ENCODE assay signal across 19 cellular contexts in the genomic region with DNA sequence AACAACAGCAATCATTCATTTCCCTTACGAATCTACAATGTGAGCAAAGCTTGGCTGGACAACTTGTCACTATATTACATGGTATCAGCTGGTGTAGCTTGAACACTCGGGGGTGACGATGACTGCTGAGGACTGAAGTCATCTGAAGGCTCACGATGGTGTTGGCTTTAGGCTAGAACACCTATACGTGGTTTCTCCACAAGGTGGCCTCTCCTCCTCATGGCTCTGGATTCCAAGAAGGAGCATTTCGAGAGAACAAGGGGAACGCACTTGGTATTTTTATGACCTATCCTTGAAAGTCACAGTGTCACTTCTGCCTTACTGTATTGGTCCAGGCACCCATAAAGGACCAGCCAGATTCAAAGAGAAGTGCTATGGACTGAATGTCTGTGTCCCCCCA. TPM values are rescaled to one million over a fixed set of nuclear protein-coding genes. Genes with fewer than 3 reads are reported as not detected.
DNase-seq lines count a peak whose midpoint lies in the region; ATAC-seq and TF ChIP-seq lines count a peak whose summit lies in the region.
"Had no signal": no experiment of that assay in that cellular context is flagged by ENCODE, and none has a peak within 500 bp of the region (broad histone marks: within the 10 kb centered on the region; RNA-seq: fewer than 3 reads in every experiment).

No MANE protein-coding gene starts in this region.

- no peaks in the 10 kb centered on the region for H3K4me1 Mint-ChIP-seq in T-cell
- no peaks in the 10 kb centered on the region for H3K4me1 Mint-ChIP-seq in activated CD4-positive, alpha-beta memory T cell treated with anti-CD3 and anti-CD28 coated beads for 36 hours (ENCODE audit: low read depth)
- H3K4me1 Mint-ChIP-seq: naive B cell had no signal

- TF ChIP-seq CTCF in AG10803 (conservative IDR thresholded peaks at IDR 0.05; ENCODE audit: low read length) = 0 out of 2 replicates have a peak, but pooled peaks have one; percentile 4
- TF ChIP-seq CTCF in HCT116 (IDR thresholded peaks at IDR 0.05 in 2 of 3, conservative IDR thresholded peaks at IDR 0.05 in 1 of 3; ENCODE audit: borderline replicate concordance in 1 of 3, insufficient read depth in 1 of 3, low read depth in 2 of 3, low read length in 2 of 3) = peak; percentile 21 to 45 (median 39); a peak in 5 of 6 replicates
- TF ChIP-seq CTCF in fibroblast of pulmonary artery (IDR thresholded peaks at IDR 0.05; ENCODE audit: low read length, missing control alignments) = peak; percentile 26

- no peak for TF ChIP-seq POLR2A in HCT116 (IDR thresholded peaks at IDR 0.05; ENCODE audit: borderline replicate concordance, extremely low read depth, insufficient read depth, insufficient read length)

- H2AFZ ChIP-seq in HCT116 (ENCODE audit: low read depth, low read length, poor library complexity, severe bottlenecking) = no peak overlapping the region

- H3K4me3 Mint-ChIP-seq in T-cell = no peak overlapping the region
- H3K4me3 Mint-ChIP-seq in activated CD4-positive, alpha-beta memory T cell treated with anti-CD3 and anti-CD28 coated beads for 36 hours = no peak overlapping the region
- H3K4me3 Mint-ChIP-seq: naive B cell had no signal

- POLR2A ChIA-PET in HCT116 (lab: Charles Lee) (no interaction called here), T-cell (lab: Charles Lee) (no interaction called here)
- POLR2A ChIA-PET in activated CD4-positive, alpha-beta memory T cell treated with anti-CD3 and anti-CD28 coated beads for 36 hours (lab: Charles Lee) = no interaction called here

- no peak overlapping the region for H3K27ac ChIP-seq in HCT116 (ENCODE audit: low read depth, low read length)

- intact Hi-C loops in HCT116 (cut with micrococcal nuclease) = no loop called here
- intact Hi-C loops in activated CD4-positive, alpha-beta memory T cell treated with anti-CD3 and anti-CD28 coated beads for 36 hours (cut with micrococcal nuclease) = no loop called here

- no peaks in the 10 kb centered on the region for H3K9me3 Mint-ChIP-seq in T-cell
- no peaks in the 10 kb centered on the region for H3K9me3 Mint-ChIP-seq in activated CD4-positive, alpha-beta memory T cell treated with anti-CD3 and anti-CD28 coated beads for 36 hours

- no peaks in the 10 kb centered on the region for H3K36me3 Mint-ChIP-seq in T-cell
- no peaks in the 10 kb centered on the region for H3K36me3 Mint-ChIP-seq in activated CD4-positive, alpha-beta memory T cell treated with anti-CD3 and anti-CD28 coated beads for 36 hours
- H3K36me3 Mint-ChIP-seq: naive B cell had no signal

- no peaks in the 10 kb centered on the region for H3K27me3 ChIP-seq in HCT116 (ENCODE audit: insufficient read depth, low read length)
- H3K27me3 ChIP-seq: uterus had no signal

- CTCF ChIA-PET in HCT116 (lab: Charles Lee) (no interaction called here), T-cell (lab: Charles Lee) (no interaction called here)
- CTCF ChIA-PET in activated CD4-positive, alpha-beta memory T cell treated with anti-CD3 and anti-CD28 coated beads for 36 hours (lab: Charles Lee) = no interaction called here

- H3K27ac Mint-ChIP-seq in T-cell = no peak overlapping the region
- H3K27ac Mint-ChIP-seq in activated CD4-positive, alpha-beta memory T cell treated with anti-CD3 and anti-CD28 coated beads for 36 hours = no peak overlapping the region
- H3K27ac Mint-ChIP-seq: naive B cell had no signal

- H3K27me3 Mint-ChIP-seq in T-cell = peaks cover 6 to 9% of the 10 kb centered on the region in 2 donors
- H3K27me3 Mint-ChIP-seq in activated CD4-positive, alpha-beta memory T cell treated with anti-CD3 and anti-CD28 coated beads for 36 hours = peaks cover 17% of the 10 kb centered on the region

- no peaks in the 10 kb centered on the region for H3K9me2 ChIP-seq in HCT116 (ENCODE audit: insufficient read depth)

- H3K4me1 ChIP-seq in HCT116 (ENCODE audit: control insufficient read depth in 1 of 2, insufficient read depth in 2 of 2, low read length in 2 of 2) = peaks cover 3 to 5% of the 10 kb centered on the region in 2 experiments; a peak in 1 of 4 replicates

- no peaks in the 10 kb centered on the region for H3K9me3 ChIP-seq in HCT116 (ENCODE audit: control insufficient read depth in 1 of 2, insufficient read depth in 1 of 2, low read depth in 1 of 2, low read length in 2 of 2)
- H3K9me3 ChIP-seq: uterus had no signal

- ATAC-seq in HCT116 (peak; percentile 63), GM19023 (IDR thresholded peaks at IDR 0.05; ENCODE audit: unreplicated experiment) (no peak), T-cell (replicated peaks in 1 of 4) (no peak)

- DNase-seq in AG10803 (ENCODE audit: low read depth) (no peak), HCT116 (ENCODE audit: low read depth, low spot score) (no peak), SK-MEL-5 (ENCODE audit: low read depth, low spot score) (peak; percentile 47), fibroblast of pulmonary artery (ENCODE audit: low read depth) (no peak), HuH-7.5 (ENCODE audit: low spot score) (no peak), T-cell (no peak)
- DNase-seq in activated CD4-positive, alpha-beta memory T cell treated with anti-CD3 and anti-CD28 coated beads for 36 hours = no peak
- DNase-seq: activated CD4-positive, alpha-beta T cell treated with anti-CD3 and anti-CD28 coated beads for 1 hour; activated naive CD4-positive, alpha-beta T cell treated with anti-CD3 and anti-CD28 coated beads, Interleukin-2, amount 50 U/mL, for 16 hours; COR-L47; foreskin fibroblast; MV-4-11; naive B cell; NCI-H82; stimulated activated naive CD4-positive, alpha-beta T cell treated with Interleukin-2 at 50 U/mL for 16 hours; uterus had no signal

- peak; percentile 50 for TF ChIP-seq RAD21 in HCT116 (IDR thresholded peaks at IDR 0.05; ENCODE audit: low read depth)

- in situ Hi-C loops in SK-MEL-5 (cut with HindIII; ENCODE audit: low pct_unique_long_range_greater_than_20kb, low sequenced_read_pairs) = no loop called here

- H3K9ac ChIP-seq in HCT116 (ENCODE audit: low read length) = no peak overlapping the region

- no peaks in the 10 kb centered on the region for H3K79me2 ChIP-seq in HCT116 (ENCODE audit: insufficient read depth, low read length)

- BruUV-seq in HCT116 (replicated peaks; lab: Mats Ljungman, UMichigan) = no TSS peak

- no peak overlapping the region for H3K4me3 ChIP-seq in AG10803 (ENCODE audit: low read length)
- H3K4me3 ChIP-seq in HCT116 (replicated peaks in 1 of 2; ENCODE audit: low read depth in 1 of 2, low read length in 2 of 2) = no peak overlapping the region
- H3K4me3 ChIP-seq in fibroblast of pulmonary artery (replicated peaks; ENCODE audit: low read depth, low read length) = no peak overlapping the region
- H3K4me3 ChIP-seq: uterus had no signal

- H3K4me2 ChIP-seq in HCT116 (ENCODE audit: low read length) = no peak overlapping the region

- no peaks in the 10 kb centered on the region for H3K36me3 ChIP-seq in HCT116 (ENCODE audit: control insufficient read depth in 1 of 2, insufficient read depth in 2 of 2, low read length in 2 of 2)
- H3K36me3 ChIP-seq: uterus had no signal

- RAD21 ChIA-PET in HCT116 (lab: Charles Lee; ENCODE audit: low non-redundant PET in 1 of 2, low total read pairs in 2 of 2, uncharacterized antibody in 2 of 2, unreplicated experiment in 2 of 2) = no interaction called here

- H4K20me1 ChIP-seq in HCT116 (ENCODE audit: insufficient read depth) = no peaks in the 10 kb centered on the region

TF ChIP-seq in HCT116, 20 proteins besides CTCF, POLR2A, EP300 and RAD21 (continues in another document):
- TF ChIP-seq YY1 (IDR thresholded peaks at IDR 0.05; ENCODE audit: extremely low read depth, insufficient replicate concordance, low read depth, low read length) (no peak), SRF (IDR thresholded peaks at IDR 0.05; ENCODE audit: low read depth) (no peak), ZFX (IDR thresholded peaks at IDR 0.05) (no peak), SIN3A (IDR thresholded peaks at IDR 0.05; ENCODE audit: low read depth) (no peak), SP1 (IDR thresholded peaks at IDR 0.05; ENCODE audit: low read depth) (no peak), CEBPB (IDR thresholded peaks at IDR 0.05; ENCODE audit: low read depth) (no peak), EZH2phosphoT487 (IDR thresholded peaks at IDR 0.05; ENCODE audit: borderline replicate concordance) (no peak), REST (IDR thresholded peaks at IDR 0.05; ENCODE audit: low read depth) (no peak)

RNA-seq across cellular contexts. Expression of gene ADGRF1, which starts 37.5 kb away (rescaled TPM):
- 39.6 TPM for total RNA-seq in HCT116 (2021; ENCODE audit: unreplicated experiment)
- 23.0 and 35.4 TPM in 2 replicates for polyA plus RNA-seq in HCT116 (2012)
- total RNA-seq in SK-MEL-5 (2014; rRNA removed; shearing (Covaris generic)) = not detected in 2 replicates
- polyA plus RNA-seq in SK-MEL-5 (2015; cell fraction: cytosol; rRNA removed) = not detected in 2 replicates
- polyA plus RNA-seq in SK-MEL-5 (2015; cell fraction: nucleus; rRNA removed) = not detected in 2 replicates
- under 1 TPM in 2 of 5 donors, not detected in 3; 0.19 to 0.32 TPM for total RNA-seq in T-cell
- not detected for total RNA-seq in activated CD4-positive, alpha-beta memory T cell treated with anti-CD3 and anti-CD28 coated beads for 36 hours
- total RNA-seq: liver; T-helper 2 cell treated with Interferon-gamma antibody and Interleukin-4, amounts not matched to agents 100 ng/mL and 5 ng/mL, for 36 hours had no signal

Comparison
In these comparisons a context has a peak if more than half of its experiments do, and no peak if none do; other contexts are left out.
1. RNA of gene ADGRF1, which starts 37.5 kb away (total RNA-seq): 39.6 TPM in HCT116 (single experiment); 0.19 to 0.32 TPM in T-cell, not detected in SK-MEL-5 and not detected in activated CD4-positive, alpha-beta memory T cell treated with anti-CD3 and anti-CD28 coated beads for 36 hours; every median in the first group is over 10 times any median in the second.
2. Peak in every context shown above with its lines, with median percentiles within 50 percentile points of each other: CTCF ChIP-seq.